10 cellular contexts compared by ENCODE assay signal in genomic region chr22:38455063-38455529, GRCh38. TPM values are rescaled to one million over a fixed set of nuclear protein-coding genes. Genes with fewer than 3 reads are reported as not detected.
DNase-seq lines count a peak whose midpoint lies in the region; ATAC-seq and TF ChIP-seq lines count a peak whose summit lies in the region.
"Had no signal": no experiment of that assay in that cellular context is flagged by ENCODE, and none has a peak within 500 bp of the region (broad histone marks: within the 10 kb centered on the region; RNA-seq: fewer than 3 reads in every experiment).

KCNJ4 (minus strand) TSS chr22:38455199; CDS start chr22:38428132, 27,067 bp downstream.

- H3K27me3 ChIP-seq in HAP-1 (ENCODE audit: low read depth) (no peaks in the 10 kb centered on the region), right cardiac atrium (ENCODE audit: control insufficient read depth, insufficient read depth) (no peaks in the 10 kb centered on the region), smooth muscle cell (ENCODE audit: low read depth) (peaks cover 63% of the 10 kb centered on the region)

- 1% methylated on average over 77 of the region's 78 CpGs for WGBS in right cardiac atrium
- no CpG with 5 or more reads among the region's 78 CpGs for WGBS in smooth muscle cell (ENCODE audit: low lambda C conversion rate)

- no peaks in the 10 kb centered on the region for H3K9me3 ChIP-seq in HAP-1
- no peaks in the 10 kb centered on the region for H3K9me3 ChIP-seq in right cardiac atrium (ENCODE audit: control insufficient read depth, low read length)
- no peaks in the 10 kb centered on the region for H3K9me3 ChIP-seq in smooth muscle cell (replicated peaks; ENCODE audit: low read depth)

- H3K4me3 ChIP-seq in HAP-1 (peak within 1 kb of the TSS; percentile 39), right cardiac atrium (ENCODE audit: low read length) (peak within 1 kb of the TSS; percentile 78), smooth muscle cell (peak within 1 kb of the TSS; percentile 65)

- H4K20me1 ChIP-seq in smooth muscle cell (ENCODE audit: low read depth), result no peaks in the 10 kb centered on the region

- ATAC-seq in right cardiac atrium, result no peak
- ATAC-seq in GM21526 (IDR thresholded peaks at IDR 0.05; ENCODE audit: low FRiP score, unreplicated experiment), result no peak

- peak within 1 kb of the TSS; percentile 28 for H3K27ac Mint-ChIP-seq in activated naive CD8-positive, alpha-beta T cell

- H3K4me1 ChIP-seq in HAP-1 (peaks cover 7% of the 10 kb centered on the region), right cardiac atrium (ENCODE audit: control insufficient read depth, insufficient read depth, low read length) (peaks cover 5% of the 10 kb centered on the region), smooth muscle cell (ENCODE audit: low read depth) (no peaks in the 10 kb centered on the region)

- H3F3A ChIP-seq in smooth muscle cell (ENCODE audit: low read depth), result no peaks in the 10 kb centered on the region

- intact Hi-C loops in right cardiac atrium (cut with DNase I), result no loop called here

- in situ Hi-C loops in HAP-1 (cut with MboI; ENCODE audit: low sequenced_read_pairs), result no loop called here

- peak within 1 kb of the TSS; percentile 43 for H3K27ac ChIP-seq in right cardiac atrium (ENCODE audit: low read length)
- no peak within 1 kb of the TSS for H3K27ac ChIP-seq in smooth muscle cell (ENCODE audit: low read depth)

- TF ChIP-seq CTCF in smooth muscle cell (IDR thresholded peaks at IDR 0.05; ENCODE audit: borderline replicate concordance, insufficient read depth, poor library complexity, severe bottlenecking), result no peak

- peak within 1 kb of the TSS; percentile 87 for H2AFZ ChIP-seq in smooth muscle cell (ENCODE audit: low read depth)

- H3K9me3 Mint-ChIP-seq in activated naive CD8-positive, alpha-beta T cell (ENCODE audit: low read depth), result no peaks in the 10 kb centered on the region

- peak within 1 kb of the TSS; percentile 97 for H3K4me2 ChIP-seq in smooth muscle cell

- no peaks in the 10 kb centered on the region for H3K36me3 Mint-ChIP-seq in activated naive CD8-positive, alpha-beta T cell

- DNase-seq in HAP-1 (ENCODE audit: low spot score in 2 of 2) (no peak), right cardiac atrium (no peak), smooth muscle cell (lab: John Stamatoyannopoulos, UW; ENCODE audit: unreplicated experiment) (no peak), NCI-H2227 treated with DMSO at 0.1 percent for 48 hours (lab: John Stamatoyannopoulos, UW) (no peak), T-helper 9 cell (no peak), NCI-H1048 (lab: John Stamatoyannopoulos, UW) (no peak)
- DNase-seq: kidney glomerular epithelial cell had no signal

- no peaks in the 10 kb centered on the region for H3K79me2 ChIP-seq in smooth muscle cell (ENCODE audit: low read depth)

- no peaks in the 10 kb centered on the region for H3K36me3 ChIP-seq in HAP-1 (replicated peaks)
- H3K36me3 ChIP-seq in smooth muscle cell (ENCODE audit: low read depth), result no peaks in the 10 kb centered on the region

- H3K4me1 Mint-ChIP-seq in activated naive CD8-positive, alpha-beta T cell (ENCODE audit: low read depth), result peaks cover 13% of the 10 kb centered on the region

- H3K9ac ChIP-seq in smooth muscle cell (ENCODE audit: low read depth), result no peak within 1 kb of the TSS

- H3K4me3 Mint-ChIP-seq in activated naive CD8-positive, alpha-beta T cell, result peak within 1 kb of the TSS; percentile 88

- H3K27me3 Mint-ChIP-seq in activated naive CD8-positive, alpha-beta T cell, result peaks cover 42% of the 10 kb centered on the region

RNA-seq across cellular contexts. Expression of gene KCNJ4, which starts in this region (rescaled TPM):
- total RNA-seq in right cardiac atrium (10 to 100 TPM; 15.7 to 40.5 (median 31.3) TPM), smooth muscle cell (0.81 TPM in 1 of 2 replicates, not detected in the other)
- polyA plus RNA-seq in right cardiac atrium (40.4 TPM), smooth muscle cell (not detected in 2 replicates)
- total RNA-seq: activated CD8-positive, alpha-beta memory T cell treated with anti-CD3 and anti-CD28 coated beads for 36 hours had no signal

Comparison
In these comparisons a context has a peak if more than half of its experiments do, and no peak if none do; other contexts are left out.
1. RNA of gene KCNJ4 (polyA plus RNA-seq): 40.4 TPM in right cardiac atrium (single experiment); not detected in smooth muscle cell; every median in the first group is over 10 times any median in the second.
2. Peak in every context shown above with its lines, with median percentiles within 50 percentile points of each other: H3K4me3 ChIP-seq.